1 cellular context compared by ENCODE assay signal in genomic region chr7:32518534-32519140, GRCh38.
TF ChIP-seq lines count a peak whose summit lies in the region.

No MANE protein-coding gene starts in this region.

TF ChIP-seq in A549, 52 proteins besides CTCF, POLR2A, EP300 and RAD21 (continued from another document):
- no peak for TF ChIP-seq TP53 (CRISPR knock-in tag; IDR thresholded peaks at IDR 0.05)
- no peak for TF ChIP-seq KDM5A (IDR thresholded peaks at IDR 0.05)
- no peak for TF ChIP-seq HES2 (IDR thresholded peaks at IDR 0.05)
